ENCODE assay signal across 8 cellular contexts in the genomic region with DNA sequence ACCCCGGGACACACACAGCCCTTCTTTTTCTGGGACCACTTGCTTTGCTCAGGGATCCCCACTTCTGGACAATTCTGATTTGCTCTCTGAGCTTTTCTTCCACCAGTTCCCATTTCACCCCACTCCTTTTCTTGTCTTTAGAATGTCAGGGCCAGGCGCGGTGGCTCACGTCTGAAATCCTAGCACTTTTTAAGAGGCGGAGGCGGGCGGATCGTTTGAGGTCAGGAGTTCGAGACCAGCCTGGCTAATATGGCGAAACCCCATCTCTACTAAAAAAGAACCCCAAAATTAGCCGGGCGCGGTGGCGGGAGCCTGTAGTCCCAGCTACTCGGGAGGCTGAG. TPM values are rescaled to one million over a fixed set of nuclear protein-coding genes. Genes with fewer than 3 reads are reported as not detected.
DNase-seq lines count a peak whose midpoint lies in the region; ATAC-seq and TF ChIP-seq lines count a peak whose summit lies in the region.

No MANE protein-coding gene starts in this region.

- DNase-seq in activated CD4-positive, alpha-beta T cell treated with anti-CD3 and anti-CD28 coated beads for 24 hours (ENCODE audit: low read depth in 2 of 2), result peak; percentile 8 to 18
- DNase-seq in activated CD4-positive, alpha-beta T cell treated with anti-CD3 and anti-CD28 coated beads for 1 hour, result no peak
- DNase-seq in activated CD4-positive, alpha-beta memory T cell treated with anti-CD3 and anti-CD28 coated beads for 36 hours, result peak; percentile 41
- peak; percentile 38 for DNase-seq in glutamatergic neuron
- no peak for DNase-seq in skeletal muscle cell (ENCODE audit: low read depth)
- DNase-seq in NCI-H345 treated with DMSO at 0.1 percent for 48 hours (lab: John Stamatoyannopoulos, UW; ENCODE audit: unreplicated experiment), result no peak
- no peak for DNase-seq in NCI-H446 (lab: John Stamatoyannopoulos, UW)

- peak overlapping the region; percentile 85 for H3K4me3 ChIP-seq in skeletal muscle cell (ENCODE audit: low read depth, low read length)

- peaks cover 1% of the 10 kb centered on the region for H3K27me3 Mint-ChIP-seq in activated CD4-positive, alpha-beta memory T cell treated with anti-CD3 and anti-CD28 coated beads for 36 hours
- H3K27me3 Mint-ChIP-seq in glutamatergic neuron (ENCODE audit: unreplicated experiment), result peaks cover 13% of the 10 kb centered on the region

- H3K27ac Mint-ChIP-seq in activated CD4-positive, alpha-beta memory T cell treated with anti-CD3 and anti-CD28 coated beads for 36 hours, result peak overlapping the region; percentile 71
- H3K27ac Mint-ChIP-seq in glutamatergic neuron (ENCODE audit: unreplicated experiment), result peak overlapping the region; percentile 98

- H3K4me3 Mint-ChIP-seq in activated CD4-positive, alpha-beta memory T cell treated with anti-CD3 and anti-CD28 coated beads for 36 hours, result peak overlapping the region; percentile 90
- peak overlapping the region; percentile 98 for H3K4me3 Mint-ChIP-seq in glutamatergic neuron (ENCODE audit: unreplicated experiment)

- CTCF ChIA-PET in activated CD4-positive, alpha-beta memory T cell treated with anti-CD3 and anti-CD28 coated beads for 36 hours (lab: Charles Lee), result no interaction called here

- intact Hi-C loops in activated CD4-positive, alpha-beta memory T cell treated with anti-CD3 and anti-CD28 coated beads for 36 hours (cut with micrococcal nuclease), result loop anchor here (2.0 to 10.0 kb wide), 4 partner anchors 271 to 1335 kb away; a partner anchor contains a TSS

- TF ChIP-seq CTCF in glutamatergic neuron (IDR thresholded peaks at IDR 0.05; ENCODE audit: partially characterized antibody, unreplicated experiment), result no peak

- POLR2A ChIA-PET in activated CD4-positive, alpha-beta memory T cell treated with anti-CD3 and anti-CD28 coated beads for 36 hours (lab: Charles Lee), result interaction anchor here (1.1 to 1.2 kb wide), 3 partner anchors 9 to 90 kb away, joined by 3 to 4 read pairs (median 3); a partner anchor contains a TSS

- H3K9me3 Mint-ChIP-seq in activated CD4-positive, alpha-beta memory T cell treated with anti-CD3 and anti-CD28 coated beads for 36 hours, result no peaks in the 10 kb centered on the region
- peaks cover 26% of the 10 kb centered on the region for H3K9me3 Mint-ChIP-seq in glutamatergic neuron (ENCODE audit: unreplicated experiment)

- H3K4me1 Mint-ChIP-seq in activated CD4-positive, alpha-beta memory T cell treated with anti-CD3 and anti-CD28 coated beads for 36 hours (ENCODE audit: low read depth), result peaks cover 27% of the 10 kb centered on the region
- peaks cover 35% of the 10 kb centered on the region for H3K4me1 Mint-ChIP-seq in glutamatergic neuron (ENCODE audit: low read depth, unreplicated experiment)

- no peak for ATAC-seq in GM19328 (IDR thresholded peaks at IDR 0.05; ENCODE audit: unreplicated experiment)

- peaks cover 3% of the 10 kb centered on the region for H3K36me3 Mint-ChIP-seq in activated CD4-positive, alpha-beta memory T cell treated with anti-CD3 and anti-CD28 coated beads for 36 hours
- no peaks in the 10 kb centered on the region for H3K36me3 Mint-ChIP-seq in glutamatergic neuron (ENCODE audit: unreplicated experiment)

RNA-seq across cellular contexts. Expression of a gene that starts 0.9 kb away (rescaled TPM):
- 10 to 100 TPM; 11.9 to 12.5 TPM for total RNA-seq in activated CD4-positive, alpha-beta memory T cell treated with anti-CD3 and anti-CD28 coated beads for 36 hours
- 28.5 TPM for total RNA-seq in glutamatergic neuron (ENCODE audit: unreplicated experiment)

RNA-seq across cellular contexts. Expression of a gene that starts 49.2 kb away (rescaled TPM):
- 100 to 1,000 TPM; 133 to 147 TPM for total RNA-seq in activated CD4-positive, alpha-beta memory T cell treated with anti-CD3 and anti-CD28 coated beads for 36 hours
- 77.7 TPM for total RNA-seq in glutamatergic neuron (ENCODE audit: unreplicated experiment)

RNA-seq across cellular contexts. Expression of a gene that starts 49.3 kb away (rescaled TPM):
- 10 to 100 TPM; 51.4 to 54.0 TPM for total RNA-seq in activated CD4-positive, alpha-beta memory T cell treated with anti-CD3 and anti-CD28 coated beads for 36 hours
- total RNA-seq in glutamatergic neuron (ENCODE audit: unreplicated experiment), result 45.0 TPM

Comparison
In these comparisons a context has a peak if more than half of its experiments do, and no peak if none do; other contexts are left out.
1. DNase-seq: peak in activated CD4-positive, alpha-beta T cell treated with anti-CD3 and anti-CD28 coated beads for 24 hours (2 of 2), activated CD4-positive, alpha-beta memory T cell treated with anti-CD3 and anti-CD28 coated beads for 36 hours (single experiment) and glutamatergic neuron (single experiment); none in activated CD4-positive, alpha-beta T cell treated with anti-CD3 and anti-CD28 coated beads for 1 hour (single experiment), skeletal muscle cell (single experiment), NCI-H345 treated with DMSO at 0.1 percent for 48 hours (single experiment) and NCI-H446 (0 of 2).